Comparison of ENCODE assay signal across 20 cellular contexts in genomic region chr1:226535626-226536025, GRCh38. TPM values are rescaled to one million over a fixed set of nuclear protein-coding genes. Genes with fewer than 3 reads are reported as not detected.
"Had no signal": no experiment of that assay in that cellular context is flagged by ENCODE, and none has a peak within 500 bp of the region (broad histone marks: within the 10 kb centered on the region; RNA-seq: fewer than 3 reads in every experiment).

No MANE protein-coding gene starts in this region.

- H3K4me3 Mint-ChIP-seq: memory B cell; naive thymus-derived CD4-positive, alpha-beta T cell; nephron; neural progenitor cell; stimulated activated effector memory CD8-positive, alpha-beta T cell treated with anti-CD3 and anti-CD28 coated beads, Interleukin-12 subunit alpha, Interleukin-12 subunit beta, amount 100 ng/mL, for 72 hours had no signal

- H3K4me1 Mint-ChIP-seq: memory B cell; naive thymus-derived CD4-positive, alpha-beta T cell; neural progenitor cell; stimulated activated effector memory CD8-positive, alpha-beta T cell treated with anti-CD3 and anti-CD28 coated beads, Interleukin-12 subunit alpha, Interleukin-12 subunit beta, amount 100 ng/mL, for 72 hours had no signal

- DNase-seq: dorsolateral prefrontal cortex; effector CD4-positive, alpha-beta T cell; foreskin keratinocyte; heart left ventricle; kidney; midbrain; naive thymus-derived CD4-positive, alpha-beta T cell; right cardiac atrium; sigmoid colon; stimulated activated CD4-positive, alpha-beta T cell treated with anti-CD3 and anti-CD28 coated beads, Interleukin-2, amount 100 ng/mL, for 24 hours; stimulated activated CD4-positive, alpha-beta T cell treated with anti-CD3 and anti-CD28 coated beads, Interleukin-4, amount 100 ng/mL, for 24 hours; stimulated activated naive CD4-positive, alpha-beta T cell treated with Interleukin-2 at 50 U/mL for 16 hours; stomach; thyroid gland had no signal

- H3K27ac Mint-ChIP-seq: memory B cell; naive thymus-derived CD4-positive, alpha-beta T cell; nephron; stimulated activated effector memory CD8-positive, alpha-beta T cell treated with anti-CD3 and anti-CD28 coated beads, Interleukin-12 subunit alpha, Interleukin-12 subunit beta, amount 100 ng/mL, for 72 hours had no signal

- H3K9me3 Mint-ChIP-seq: memory B cell; naive thymus-derived CD4-positive, alpha-beta T cell; nephron; neural progenitor cell; stimulated activated effector memory CD8-positive, alpha-beta T cell treated with anti-CD3 and anti-CD28 coated beads, Interleukin-12 subunit alpha, Interleukin-12 subunit beta, amount 100 ng/mL, for 72 hours had no signal

- H3K36me3 Mint-ChIP-seq: memory B cell; naive thymus-derived CD4-positive, alpha-beta T cell; neural progenitor cell; stimulated activated effector memory CD8-positive, alpha-beta T cell treated with anti-CD3 and anti-CD28 coated beads, Interleukin-12 subunit alpha, Interleukin-12 subunit beta, amount 100 ng/mL, for 72 hours had no signal

RNA-seq across cellular contexts. Expression of gene STUM, which starts 12.9 kb away (rescaled TPM):
- total RNA-seq: endothelial cell of umbilical vein; fibroblast of lung; foreskin keratinocyte; naive thymus-derived CD4-positive, alpha-beta T cell had no signal
